In the genomic region with DNA sequence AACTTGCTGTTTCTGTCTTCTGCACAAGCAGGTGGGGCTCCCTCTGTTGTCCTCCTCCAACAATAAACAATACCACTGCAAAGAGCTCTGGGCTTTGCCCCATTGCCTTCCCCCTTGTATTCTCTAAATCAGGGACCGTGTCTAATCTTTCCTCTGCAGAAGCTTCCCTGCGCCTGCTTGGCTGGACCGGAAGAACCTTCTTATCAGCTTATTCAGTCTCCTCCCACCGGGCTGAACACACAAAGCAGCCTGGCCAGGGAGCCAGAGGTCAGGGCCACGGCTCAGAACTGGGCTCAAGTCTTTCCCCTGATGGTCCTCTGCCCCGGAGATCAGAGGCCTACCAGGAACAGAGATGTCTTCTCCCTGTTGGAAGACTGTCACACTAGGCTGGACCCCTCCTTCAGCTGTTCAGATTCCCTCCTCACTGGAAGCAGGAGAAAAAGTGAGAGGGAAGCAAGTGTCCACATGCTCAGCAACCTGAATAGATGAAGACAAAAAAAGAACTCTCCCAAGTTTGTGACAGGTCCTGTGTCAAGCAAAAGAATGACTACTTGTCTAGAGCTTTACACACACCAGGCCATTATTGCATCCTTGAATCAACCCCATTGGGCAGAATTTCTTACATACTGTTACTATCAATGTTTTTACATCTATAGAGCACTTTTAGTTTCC, we compare ENCODE assay signal across 8 cellular contexts.
A peak's percentile ranks its signal among the peaks of the same experiment; 100 is the strongest.
DNase-seq lines count a peak whose midpoint lies in the region; ATAC-seq and TF ChIP-seq lines count a peak whose summit lies in the region.

No MANE protein-coding gene starts in this region.

- no peak for TF ChIP-seq POLR2A in gastroesophageal sphincter (IDR thresholded peaks at IDR 0.05)

- 20 to 55% methylated on average over 2 to 4 of the region's 6 CpGs for WGBS in gastroesophageal sphincter (ENCODE audit: low coverage in 1 of 2), 2 donors

- POLR2A ChIA-PET in GM10248 (lab: Yijun Ruan, JAX), result no interaction called here
- POLR2A ChIA-PET in HEK293 (lab: Yijun Ruan, JAX), result interaction anchor here (0.7 to 1.4 kb wide), 4 partner anchors 14 to 108 kb away, joined by 3 to 5 read pairs (median 3); partner anchors contain the start of genes DDIAS, PRCP and RAB30

- H3K4me1 Mint-ChIP-seq in osteocyte (ENCODE audit: unreplicated experiment), result peaks cover 64% of the 10 kb centered on the region

- TF ChIP-seq CTCF in GM10248 (IDR thresholded peaks at IDR 0.05; ENCODE audit: control extremely low read depth, extremely low read depth, low read depth, missing control alignments), result peak; percentile 8
- no peak for TF ChIP-seq CTCF in HEK293 (tag by site-specific recombination; IDR thresholded peaks at IDR 0.05)
- no peak for TF ChIP-seq CTCF in gastroesophageal sphincter (IDR thresholded peaks at IDR 0.05)
- TF ChIP-seq CTCF in osteocyte (IDR thresholded peaks at IDR 0.05), result no peak

- no peak for ATAC-seq in gastroesophageal sphincter

- no peaks in the 10 kb centered on the region for H3K27me3 ChIP-seq in gastroesophageal sphincter

- H3K4me3 Mint-ChIP-seq in osteocyte (ENCODE audit: unreplicated experiment), result peak overlapping the region; percentile 18

- no peaks in the 10 kb centered on the region for H3K9me3 Mint-ChIP-seq in osteocyte (ENCODE audit: unreplicated experiment)

- H3K27me3 Mint-ChIP-seq in osteocyte (ENCODE audit: unreplicated experiment), result no peaks in the 10 kb centered on the region

- no peak overlapping the region for H3K27ac ChIP-seq in HEK293 (ENCODE audit: extremely low read depth, low read depth, low read length)
- H3K27ac ChIP-seq in gastroesophageal sphincter, result peak overlapping the region in 3 of 4 donors; percentile 2 to 46 (median 40)

- no peaks in the 10 kb centered on the region for H3K9me3 ChIP-seq in HEK293 (ENCODE audit: control insufficient read depth, insufficient read depth, low read depth, low read length)
- H3K9me3 ChIP-seq in gastroesophageal sphincter, result no peaks in the 10 kb centered on the region

- H3K36me3 ChIP-seq in HEK293 (ENCODE audit: control insufficient read depth in 2 of 2, insufficient read depth in 1 of 2, low read length in 2 of 2) (no peaks in the 10 kb centered on the region), gastroesophageal sphincter (no peaks in the 10 kb centered on the region)

- CTCF ChIA-PET in GM10248 (lab: Yijun Ruan, JAX), result interaction anchor here (0.9 to 3.2 kb wide), 7 partner anchors 9 to 101 kb away, joined by 3 to 10 read pairs (median 4); no protein-coding TSS in a partner anchor
- CTCF ChIA-PET in HEK293 (lab: Yijun Ruan, JAX), result interaction anchor here (0.6 to 0.7 kb wide), 5 partner anchors 12 to 230 kb away, joined by 3 read pairs; no protein-coding TSS in a partner anchor

- H3K4me3 ChIP-seq in HEK293 (ENCODE audit: low read depth, low read length), result no peak overlapping the region
- H3K4me3 ChIP-seq in gastroesophageal sphincter, result no peak overlapping the region

- peak overlapping the region; percentile 66 for H3K27ac Mint-ChIP-seq in osteocyte (ENCODE audit: unreplicated experiment)

- no peak for TF ChIP-seq EP300 in gastroesophageal sphincter (IDR thresholded peaks at IDR 0.05)

- H3K36me3 Mint-ChIP-seq in osteocyte (ENCODE audit: unreplicated experiment), result peaks cover 14% of the 10 kb centered on the region

- H3K4me1 ChIP-seq in HEK293 (ENCODE audit: control insufficient read depth, insufficient read depth, low read length) (no peaks in the 10 kb centered on the region), gastroesophageal sphincter (peaks cover 2 to 49% (median 23%) of the 10 kb centered on the region in 3 donors)

- DNase-seq in GM10248 (ENCODE audit: extremely low spot score), result peak; percentile 30
- DNase-seq in OCI-M2 (lab: John Stamatoyannopoulos, UW; ENCODE audit: unreplicated experiment), result peak; percentile 33
- no peak for DNase-seq in osteocyte (ENCODE audit: extremely low spot score, unreplicated experiment)
- no peak for DNase-seq in SKM-1 (lab: John Stamatoyannopoulos, UW; ENCODE audit: unreplicated experiment)
- no peak for DNase-seq in AG08395 (ENCODE audit: low spot score)
- no peak for DNase-seq in activated gamma-delta T cell treated with Interleukin-2 at 50 U/mL for 16 hours

TF ChIP-seq in HEK293, 187 proteins besides CTCF, POLR2A, EP300 and RAD21 (continues in another document):
- TF ChIP-seq ZNF266 (tag by site-specific recombination; IDR thresholded peaks at IDR 0.05; ENCODE audit: low read depth) (no peak), ZNF10 (tag by site-specific recombination; IDR thresholded peaks at IDR 0.05) (peak; percentile 45; the same call in 1 of the 2 replicates), ZBTB17 (tag by site-specific recombination; IDR thresholded peaks at IDR 0.05) (no peak), TRIM28 (IDR thresholded peaks at IDR 0.05; ENCODE audit: borderline replicate concordance, low read length) (peak; percentile 85), SETDB1 (IDR thresholded peaks at IDR 0.05; ENCODE audit: insufficient read length, low read length) (no peak), GLIS2 (tag by site-specific recombination; IDR thresholded peaks at IDR 0.05) (no peak), ZNF133 (tag by site-specific recombination; IDR thresholded peaks at IDR 0.05) (no peak), ZBTB20 (tag by site-specific recombination; IDR thresholded peaks at IDR 0.05) (no peak), ZNF16 (tag by site-specific recombination; IDR thresholded peaks at IDR 0.05; ENCODE audit: low read depth) (no peak), AEBP2 (tag by site-specific recombination; IDR thresholded peaks at IDR 0.05; ENCODE audit: borderline replicate concordance) (no peak), ZNF571 (tag by site-specific recombination; IDR thresholded peaks at IDR 0.05) (no peak), ZNF274 (IDR thresholded peaks at IDR 0.05; ENCODE audit: low read length) (no peak), ZNF274 (tag by site-specific recombination; IDR thresholded peaks at IDR 0.05; ENCODE audit: borderline replicate concordance) (no peak), OVOL3 (tag by site-specific recombination; IDR thresholded peaks at IDR 0.05) (no peak), ZNF585B (tag by site-specific recombination; IDR thresholded peaks at IDR 0.05) (no peak), ZNF394 (tag by site-specific recombination; IDR thresholded peaks at IDR 0.05; ENCODE audit: borderline replicate concordance) (no peak), ZBTB48 (tag by site-specific recombination; IDR thresholded peaks at IDR 0.05) (peak; percentile 82; the same call in 1 of the 2 replicates), FEZF1 (tag by site-specific recombination; IDR thresholded peaks at IDR 0.05) (no peak)
- TF ChIP-seq, protein P1, sequence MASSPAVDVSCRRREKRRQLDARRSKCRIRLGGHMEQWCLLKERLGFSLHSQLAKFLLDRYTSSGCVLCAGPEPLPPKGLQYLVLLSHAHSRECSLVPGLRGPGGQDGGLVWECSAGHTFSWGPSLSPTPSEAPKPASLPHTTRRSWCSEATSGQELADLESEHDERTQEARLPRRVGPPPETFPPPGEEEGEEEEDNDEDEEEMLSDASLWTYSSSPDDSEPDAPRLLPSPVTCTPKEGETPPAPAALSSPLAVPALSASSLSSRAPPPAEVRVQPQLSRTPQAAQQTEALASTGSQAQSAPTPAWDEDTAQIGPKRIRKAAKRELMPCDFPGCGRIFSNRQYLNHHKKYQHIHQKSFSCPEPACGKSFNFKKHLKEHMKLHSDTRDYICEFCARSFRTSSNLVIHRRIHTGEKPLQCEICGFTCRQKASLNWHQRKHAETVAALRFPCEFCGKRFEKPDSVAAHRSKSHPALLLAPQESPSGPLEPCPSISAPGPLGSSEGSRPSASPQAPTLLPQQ (tag by site-specific recombination; IDR thresholded peaks at IDR 0.05), result no peak
- TF ChIP-seq, protein P2, sequence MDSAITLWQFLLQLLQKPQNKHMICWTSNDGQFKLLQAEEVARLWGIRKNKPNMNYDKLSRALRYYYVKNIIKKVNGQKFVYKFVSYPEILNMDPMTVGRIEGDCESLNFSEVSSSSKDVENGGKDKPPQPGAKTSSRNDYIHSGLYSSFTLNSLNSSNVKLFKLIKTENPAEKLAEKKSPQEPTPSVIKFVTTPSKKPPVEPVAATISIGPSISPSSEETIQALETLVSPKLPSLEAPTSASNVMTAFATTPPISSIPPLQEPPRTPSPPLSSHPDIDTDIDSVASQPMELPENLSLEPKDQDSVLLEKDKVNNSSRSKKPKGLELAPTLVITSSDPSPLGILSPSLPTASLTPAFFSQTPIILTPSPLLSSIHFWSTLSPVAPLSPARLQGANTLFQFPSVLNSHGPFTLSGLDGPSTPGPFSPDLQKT (IDR thresholded peaks at IDR 0.05; ENCODE audit: borderline replicate concordance, low read depth, low read length), result peak; percentile 41; the same call in 1 of the 2 replicates
- TF ChIP-seq, protein P3, sequence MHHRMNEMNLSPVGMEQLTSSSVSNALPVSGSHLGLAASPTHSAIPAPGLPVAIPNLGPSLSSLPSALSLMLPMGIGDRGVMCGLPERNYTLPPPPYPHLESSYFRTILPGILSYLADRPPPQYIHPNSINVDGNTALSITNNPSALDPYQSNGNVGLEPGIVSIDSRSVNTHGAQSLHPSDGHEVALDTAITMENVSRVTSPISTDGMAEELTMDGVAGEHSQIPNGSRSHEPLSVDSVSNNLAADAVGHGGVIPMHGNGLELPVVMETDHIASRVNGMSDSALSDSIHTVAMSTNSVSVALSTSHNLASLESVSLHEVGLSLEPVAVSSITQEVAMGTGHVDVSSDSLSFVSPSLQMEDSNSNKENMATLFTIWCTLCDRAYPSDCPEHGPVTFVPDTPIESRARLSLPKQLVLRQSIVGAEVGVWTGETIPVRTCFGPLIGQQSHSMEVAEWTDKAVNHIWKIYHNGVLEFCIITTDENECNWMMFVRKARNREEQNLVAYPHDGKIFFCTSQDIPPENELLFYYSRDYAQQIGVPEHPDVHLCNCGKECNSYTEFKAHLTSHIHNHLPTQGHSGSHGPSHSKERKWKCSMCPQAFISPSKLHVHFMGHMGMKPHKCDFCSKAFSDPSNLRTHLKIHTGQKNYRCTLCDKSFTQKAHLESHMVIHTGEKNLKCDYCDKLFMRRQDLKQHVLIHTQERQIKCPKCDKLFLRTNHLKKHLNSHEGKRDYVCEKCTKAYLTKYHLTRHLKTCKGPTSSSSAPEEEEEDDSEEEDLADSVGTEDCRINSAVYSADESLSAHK (tag by site-specific recombination; IDR thresholded peaks at IDR 0.05), result no peak

Comparison
In these comparisons a context has a peak if more than half of its experiments do, and no peak if none do; other contexts are left out.
1. DNase-seq: peak in GM10248 (single experiment) and OCI-M2 (single experiment); none in osteocyte (single experiment), SKM-1 (single experiment), AG08395 (single experiment) and activated gamma-delta T cell treated with Interleukin-2 at 50 U/mL for 16 hours (single experiment).